Comparison of ENCODE assay signal across 19 cellular contexts in the genomic region with DNA sequence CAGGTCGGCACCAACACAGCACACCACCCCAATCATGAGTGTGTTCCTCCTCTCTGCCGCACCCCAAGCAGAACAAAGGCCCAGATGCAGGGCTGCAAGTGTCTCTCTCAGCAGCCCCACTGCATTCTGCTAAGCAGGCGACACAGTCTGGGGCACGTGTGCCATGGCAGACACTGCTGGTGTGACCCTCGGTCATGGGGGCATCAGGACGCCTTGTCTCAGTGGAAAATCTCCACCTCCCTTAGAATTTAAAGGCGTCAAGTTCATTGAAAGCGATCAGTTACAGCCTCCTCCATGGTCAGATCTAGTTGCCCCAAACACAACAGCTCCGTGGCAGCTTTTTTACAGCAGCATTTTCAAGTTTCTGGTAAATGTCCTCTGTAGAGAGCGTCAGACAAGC. TPM values are rescaled to one million over a fixed set of nuclear protein-coding genes. Genes with fewer than 3 reads are reported as not detected.
DNase-seq lines count a peak whose midpoint lies in the region; ATAC-seq and TF ChIP-seq lines count a peak whose summit lies in the region.
"Had no signal": no experiment of that assay in that cellular context is flagged by ENCODE, and none has a peak within 500 bp of the region (broad histone marks: within the 10 kb centered on the region; RNA-seq: fewer than 3 reads in every experiment).

No MANE protein-coding gene starts in this region.

- H3K9ac ChIP-seq in neural progenitor cell, result no peak overlapping the region
- H3K9ac ChIP-seq: BLaER1, GM23248 had no signal

- no peaks in the 10 kb centered on the region for H3K9me3 ChIP-seq in neural progenitor cell (ENCODE audit: low read depth)

- no peaks in the 10 kb centered on the region for H3K36me3 ChIP-seq in neural progenitor cell

- peak; percentile 25 for DNase-seq in activated naive CD8-positive, alpha-beta T cell treated with anti-CD3 and anti-CD28 coated beads, Interleukin-2, amount 10 ng/mL, durations not matched to agents 7 days and 5 days
- DNase-seq in activated naive CD8-positive, alpha-beta T cell treated with anti-CD3 and anti-CD28 coated beads, Interleukin-2, amount 50 U/mL, for 24 hours, result no peak
- DNase-seq in neural progenitor cell (ENCODE audit: low spot score) (no peak), progenitor cell of endocrine pancreas (ENCODE audit: low spot score, unreplicated experiment) (no peak), NCI-H146 (lab: John Stamatoyannopoulos, UW) (no peak), NCI-H2081 treated with DMSO at 0.1 percent for 48 hours (lab: John Stamatoyannopoulos, UW) (no peak)
- DNase-seq: CD4-positive, CD25-positive, alpha-beta regulatory T cell; CD8-positive, alpha-beta memory T cell; DMS53; DMS79 treated with DMSO at 0.1 percent for 48 hours; GF-D8; GM23248; H7; HCEC 1CT had no signal

- no peak overlapping the region for H2AFZ ChIP-seq in neural progenitor cell (replicated peaks)
- H2AFZ ChIP-seq: GM23248 had no signal

- no peak overlapping the region for H3K27ac Mint-ChIP-seq in activated naive CD8-positive, alpha-beta T cell treated with anti-CD3 and anti-CD28 coated beads, Interleukin-2, amount 10 ng/mL, durations not matched to agents 7 days and 5 days
- no peak overlapping the region for H3K27ac Mint-ChIP-seq in activated naive CD8-positive, alpha-beta T cell treated with anti-CD3 and anti-CD28 coated beads, Interleukin-2, amount 50 U/mL, for 24 hours
- H3K27ac Mint-ChIP-seq in neural progenitor cell (peak overlapping the region; percentile 76), progenitor cell of endocrine pancreas (peak overlapping the region; percentile 33)
- H3K27ac Mint-ChIP-seq: B cell; CD4-positive, CD25-positive, alpha-beta regulatory T cell; CD8-positive, alpha-beta memory T cell had no signal

- H3K4me1 Mint-ChIP-seq in activated naive CD8-positive, alpha-beta T cell treated with anti-CD3 and anti-CD28 coated beads, Interleukin-2, amount 10 ng/mL, durations not matched to agents 7 days and 5 days, result no peaks in the 10 kb centered on the region
- H3K4me1 Mint-ChIP-seq in activated naive CD8-positive, alpha-beta T cell treated with anti-CD3 and anti-CD28 coated beads, Interleukin-2, amount 50 U/mL, for 24 hours, result no peaks in the 10 kb centered on the region
- peaks cover 17% of the 10 kb centered on the region for H3K4me1 Mint-ChIP-seq in neural progenitor cell
- no peaks in the 10 kb centered on the region for H3K4me1 Mint-ChIP-seq in progenitor cell of endocrine pancreas (ENCODE audit: low read depth)
- H3K4me1 Mint-ChIP-seq: B cell had no signal

- no peaks in the 10 kb centered on the region for H4K20me1 ChIP-seq in neural progenitor cell (ENCODE audit: low read depth)

- no peak for ATAC-seq in activated naive CD8-positive, alpha-beta T cell treated with anti-CD3 and anti-CD28 coated beads, Interleukin-2, amount 10 ng/mL, durations not matched to agents 7 days and 5 days (ENCODE audit: low read depth)
- ATAC-seq in activated naive CD8-positive, alpha-beta T cell treated with anti-CD3 and anti-CD28 coated beads, Interleukin-2, amount 50 U/mL, for 24 hours, result no peak
- ATAC-seq in GM19463 (IDR thresholded peaks at IDR 0.05; ENCODE audit: unreplicated experiment), result no peak

- peaks cover 2% of the 10 kb centered on the region for H3K27me3 Mint-ChIP-seq in activated naive CD8-positive, alpha-beta T cell treated with anti-CD3 and anti-CD28 coated beads, Interleukin-2, amount 10 ng/mL, durations not matched to agents 7 days and 5 days
- H3K27me3 Mint-ChIP-seq in activated naive CD8-positive, alpha-beta T cell treated with anti-CD3 and anti-CD28 coated beads, Interleukin-2, amount 50 U/mL, for 24 hours, result peaks cover 29% of the 10 kb centered on the region
- H3K27me3 Mint-ChIP-seq in neural progenitor cell (ENCODE audit: insufficient read depth, low read depth) (peaks cover 5% of the 10 kb centered on the region), progenitor cell of endocrine pancreas (no peaks in the 10 kb centered on the region)

- H3K4me1 ChIP-seq in neural progenitor cell, result no peaks in the 10 kb centered on the region

- no peak overlapping the region for H3K4me2 ChIP-seq in neural progenitor cell
- H3K4me2 ChIP-seq: BLaER1 had no signal

- H3K9me3 Mint-ChIP-seq in activated naive CD8-positive, alpha-beta T cell treated with anti-CD3 and anti-CD28 coated beads, Interleukin-2, amount 10 ng/mL, durations not matched to agents 7 days and 5 days, result peaks cover 5% of the 10 kb centered on the region
- H3K9me3 Mint-ChIP-seq in activated naive CD8-positive, alpha-beta T cell treated with anti-CD3 and anti-CD28 coated beads, Interleukin-2, amount 50 U/mL, for 24 hours, result peaks cover 16% of the 10 kb centered on the region
- H3K9me3 Mint-ChIP-seq in neural progenitor cell (peaks cover 24% of the 10 kb centered on the region), progenitor cell of endocrine pancreas (ENCODE audit: low read depth) (peaks cover 11% of the 10 kb centered on the region)

- H3F3A ChIP-seq in neural progenitor cell (ENCODE audit: low read depth), result no peaks in the 10 kb centered on the region

- no peak overlapping the region for H3K4me3 Mint-ChIP-seq in activated naive CD8-positive, alpha-beta T cell treated with anti-CD3 and anti-CD28 coated beads, Interleukin-2, amount 10 ng/mL, durations not matched to agents 7 days and 5 days
- no peak overlapping the region for H3K4me3 Mint-ChIP-seq in activated naive CD8-positive, alpha-beta T cell treated with anti-CD3 and anti-CD28 coated beads, Interleukin-2, amount 50 U/mL, for 24 hours
- H3K4me3 Mint-ChIP-seq in neural progenitor cell, result no peak overlapping the region
- no peak overlapping the region for H3K4me3 Mint-ChIP-seq in progenitor cell of endocrine pancreas (ENCODE audit: low read depth)
- H3K4me3 Mint-ChIP-seq: B cell; CD4-positive, CD25-positive, alpha-beta regulatory T cell; CD8-positive, alpha-beta memory T cell had no signal

- H3K27me3 ChIP-seq in neural progenitor cell, result no peaks in the 10 kb centered on the region
- H3K27me3 ChIP-seq: BLaER1 had no signal

- no peaks in the 10 kb centered on the region for H3K36me3 Mint-ChIP-seq in activated naive CD8-positive, alpha-beta T cell treated with anti-CD3 and anti-CD28 coated beads, Interleukin-2, amount 10 ng/mL, durations not matched to agents 7 days and 5 days
- no peaks in the 10 kb centered on the region for H3K36me3 Mint-ChIP-seq in activated naive CD8-positive, alpha-beta T cell treated with anti-CD3 and anti-CD28 coated beads, Interleukin-2, amount 50 U/mL, for 24 hours (ENCODE audit: low read depth)
- H3K36me3 Mint-ChIP-seq in neural progenitor cell (peaks cover 49% of the 10 kb centered on the region), progenitor cell of endocrine pancreas (ENCODE audit: insufficient read depth) (peaks cover 22% of the 10 kb centered on the region)
- H3K36me3 Mint-ChIP-seq: CD4-positive, CD25-positive, alpha-beta regulatory T cell had no signal

- TF ChIP-seq CTCF in neural progenitor cell (IDR thresholded peaks at IDR 0.05) (no peak), progenitor cell of endocrine pancreas (IDR thresholded peaks at IDR 0.05; ENCODE audit: unreplicated experiment) (no peak)

- H3K79me2 ChIP-seq in neural progenitor cell (ENCODE audit: low read depth), result no peaks in the 10 kb centered on the region

- H3K4me3 ChIP-seq in neural progenitor cell, result no peak overlapping the region
- H3K4me3 ChIP-seq: BLaER1, GM23248 had no signal

- POLR2A ChIA-PET in activated naive CD8-positive, alpha-beta T cell treated with anti-CD3 and anti-CD28 coated beads, Interleukin-2, amount 10 ng/mL, durations not matched to agents 7 days and 5 days (lab: Charles Lee), result no interaction called here

- no peak overlapping the region for H3K27ac ChIP-seq in neural progenitor cell
- H3K27ac ChIP-seq: 22Rv1, BLaER1, C4-2B, GM23248 had no signal

RNA-seq across cellular contexts. Expression of a gene that starts 57.2 kb away (rescaled TPM):
- 10 to 100 TPM; 23.2 to 24.4 TPM for total RNA-seq in activated naive CD8-positive, alpha-beta T cell treated with anti-CD3 and anti-CD28 coated beads, Interleukin-2, amount 10 ng/mL, durations not matched to agents 7 days and 5 days
- total RNA-seq in neural progenitor cell (ENCODE audit: low replicate concordance), result 52.4 and 72.4 TPM in 2 replicates
- 31.8 and 33.4 TPM in 2 replicates for total RNA-seq in progenitor cell of endocrine pancreas

Comparison
In these comparisons a context has a peak if more than half of its experiments do, and no peak if none do; other contexts are left out.
1. H3K27ac Mint-ChIP-seq: peak in neural progenitor cell (single experiment) and progenitor cell of endocrine pancreas (single experiment); none in activated naive CD8-positive, alpha-beta T cell treated with anti-CD3 and anti-CD28 coated beads, Interleukin-2, amount 10 ng/mL, durations not matched to agents 7 days and 5 days (single experiment) and activated naive CD8-positive, alpha-beta T cell treated with anti-CD3 and anti-CD28 coated beads, Interleukin-2, amount 50 U/mL, for 24 hours (single experiment).